9 cellular contexts compared by ENCODE assay signal in the genomic region with DNA sequence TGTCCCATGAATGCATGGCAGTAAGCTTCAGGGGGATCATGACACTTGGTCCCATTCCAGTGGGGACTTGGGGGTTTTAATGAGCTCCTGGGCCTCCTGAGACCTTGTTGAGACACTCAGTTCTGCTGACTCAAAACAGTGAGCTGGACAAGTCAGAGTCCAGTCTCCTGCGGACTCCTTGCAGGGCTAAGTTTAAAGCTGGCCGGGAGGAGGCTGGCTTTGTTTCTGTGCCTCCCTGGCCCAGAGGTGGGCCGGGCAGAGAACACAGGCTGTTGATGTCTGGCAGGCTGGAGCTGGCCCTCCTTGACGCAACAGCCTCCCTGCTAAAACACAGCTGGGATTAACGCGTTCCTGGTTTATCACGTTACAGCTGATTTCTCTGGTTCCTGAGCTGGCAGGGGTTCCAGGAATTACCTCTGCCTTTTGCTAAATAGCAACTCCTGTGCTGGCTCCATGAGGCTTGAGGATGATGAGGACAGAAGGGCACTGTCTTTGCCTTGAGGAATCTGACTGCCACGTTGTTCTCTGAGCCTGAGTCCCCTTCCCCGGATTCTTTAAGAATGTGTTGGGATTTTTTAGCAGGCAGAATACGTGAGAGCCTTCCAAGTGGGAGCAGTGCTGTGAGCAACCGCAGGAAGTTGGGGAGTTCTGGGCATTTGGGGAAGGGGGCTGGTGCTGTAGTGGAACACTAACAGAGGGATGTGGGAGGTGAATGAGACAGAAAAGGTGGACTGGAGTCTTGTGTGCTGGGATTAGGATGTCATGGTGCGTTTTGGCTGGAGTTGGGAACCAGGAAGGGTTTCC. TPM values are rescaled to one million over a fixed set of nuclear protein-coding genes. Genes with fewer than 3 reads are reported as not detected.
A peak's percentile ranks its signal among the peaks of the same experiment; 100 is the strongest.
DNase-seq lines count a peak whose midpoint lies in the region; ATAC-seq and TF ChIP-seq lines count a peak whose summit lies in the region.
"Had no signal": no experiment of that assay in that cellular context is flagged by ENCODE, and none has a peak within 500 bp of the region (broad histone marks: within the 10 kb centered on the region; RNA-seq: fewer than 3 reads in every experiment).

No MANE protein-coding gene starts in this region.

- H3K9me3 Mint-ChIP-seq in activated T-helper 2 cell treated with anti-CD3 and anti-CD28 coated beads, Interferon-gamma antibody, Interleukin-2, Interleukin-4, amounts not matched to agents 10 μg/mL and 5 μg/mL and 100 μg/mL, durations not matched to agents 14 hours and 24 hours and 36 hours, result no peaks in the 10 kb centered on the region
- H3K9me3 Mint-ChIP-seq in CD8-positive, alpha-beta T cell, result no peaks in the 10 kb centered on the region
- H3K9me3 Mint-ChIP-seq in effector memory CD8-positive, alpha-beta T cell, result no peaks in the 10 kb centered on the region

- H3K4me3 Mint-ChIP-seq in activated T-helper 2 cell treated with anti-CD3 and anti-CD28 coated beads, Interferon-gamma antibody, Interleukin-2, Interleukin-4, amounts not matched to agents 10 μg/mL and 5 μg/mL and 100 μg/mL, durations not matched to agents 14 hours and 24 hours and 36 hours (ENCODE audit: low read depth), result peak overlapping the region; percentile 69
- H3K4me3 Mint-ChIP-seq in CD8-positive, alpha-beta T cell, result no peak overlapping the region
- peak overlapping the region in 1 of 2 donors; percentile 61 for H3K4me3 Mint-ChIP-seq in effector memory CD8-positive, alpha-beta T cell

- WGBS in right cardiac atrium, result 67% methylated on average over 12 of the region's 12 CpGs

- intact Hi-C loops in activated T-helper 2 cell treated with anti-CD3 and anti-CD28 coated beads, Interferon-gamma antibody, Interleukin-2, Interleukin-4, amounts not matched to agents 10 μg/mL and 5 μg/mL and 100 μg/mL, durations not matched to agents 14 hours and 24 hours and 36 hours (cut with micrococcal nuclease), result loop anchor here (2.0 kb wide), 1 partner anchor 23 kb away; no protein-coding TSS in a partner anchor
- intact Hi-C loops in right cardiac atrium (cut with DNase I), result no loop called here
- intact Hi-C loops in gastrocnemius medialis (cut with DNase I; ENCODE audit: low total_unique reads), result no loop called here
- intact Hi-C loops in tibial artery (cut with DNase I; ENCODE audit: low total_unique reads), result no loop called here
- intact Hi-C loops in CD8-positive, alpha-beta T cell (cut with DNase I, micrococcal nuclease), result no loop called here

- peaks cover 12% of the 10 kb centered on the region for H3K4me1 Mint-ChIP-seq in activated T-helper 2 cell treated with anti-CD3 and anti-CD28 coated beads, Interferon-gamma antibody, Interleukin-2, Interleukin-4, amounts not matched to agents 10 μg/mL and 5 μg/mL and 100 μg/mL, durations not matched to agents 14 hours and 24 hours and 36 hours (ENCODE audit: low read depth)
- H3K4me1 Mint-ChIP-seq in CD8-positive, alpha-beta T cell (ENCODE audit: low read depth), result peaks cover 10% of the 10 kb centered on the region
- peaks cover 9 to 10% of the 10 kb centered on the region in 2 donors for H3K4me1 Mint-ChIP-seq in effector memory CD8-positive, alpha-beta T cell (ENCODE audit: low read depth in 2 of 2)

- H3K27ac Mint-ChIP-seq in activated T-helper 2 cell treated with anti-CD3 and anti-CD28 coated beads, Interferon-gamma antibody, Interleukin-2, Interleukin-4, amounts not matched to agents 10 μg/mL and 5 μg/mL and 100 μg/mL, durations not matched to agents 14 hours and 24 hours and 36 hours, result no peak overlapping the region
- no peak overlapping the region for H3K27ac Mint-ChIP-seq in CD8-positive, alpha-beta T cell
- H3K27ac Mint-ChIP-seq in effector memory CD8-positive, alpha-beta T cell, result no peak overlapping the region

- H3K27me3 ChIP-seq in HL-60 (ENCODE audit: insufficient read depth, poor library complexity, severe bottlenecking) (no peaks in the 10 kb centered on the region), right cardiac atrium (ENCODE audit: control insufficient read depth, insufficient read depth) (no peaks in the 10 kb centered on the region), gastrocnemius medialis (no peaks in the 10 kb centered on the region), tibial artery (no peaks in the 10 kb centered on the region)
- H3K27me3 ChIP-seq in CD8-positive, alpha-beta T cell (ENCODE audit: insufficient read depth, low read length), result no peaks in the 10 kb centered on the region

- H3K4me1 ChIP-seq in right cardiac atrium (ENCODE audit: control insufficient read depth, insufficient read depth, low read length) (peaks cover 4% of the 10 kb centered on the region), gastrocnemius medialis (peaks cover 27 to 40% of the 10 kb centered on the region in 2 donors), tibial artery (peaks cover 0 to 10% (median 3%) of the 10 kb centered on the region in 4 donors)
- no peaks in the 10 kb centered on the region for H3K4me1 ChIP-seq in CD8-positive, alpha-beta T cell (ENCODE audit: insufficient read depth, low read length)

- peaks cover 3% of the 10 kb centered on the region for H3K36me3 Mint-ChIP-seq in activated T-helper 2 cell treated with anti-CD3 and anti-CD28 coated beads, Interferon-gamma antibody, Interleukin-2, Interleukin-4, amounts not matched to agents 10 μg/mL and 5 μg/mL and 100 μg/mL, durations not matched to agents 14 hours and 24 hours and 36 hours (ENCODE audit: low read depth)
- peaks cover 4% of the 10 kb centered on the region for H3K36me3 Mint-ChIP-seq in CD8-positive, alpha-beta T cell
- peaks cover 2% of the 10 kb centered on the region for H3K36me3 Mint-ChIP-seq in effector memory CD8-positive, alpha-beta T cell (ENCODE audit: insufficient read depth)

- POLR2A ChIA-PET in CD8-positive, alpha-beta T cell (lab: Charles Lee), result interaction anchor here (1.4 kb wide), 1 partner anchor 23 kb away, joined by 4 read pairs; no protein-coding TSS in a partner anchor

- DNase-seq in HL-60 (ENCODE audit: low read depth in 1 of 2, low spot score in 1 of 2), result no peak
- no peak for DNase-seq in activated T-helper 2 cell treated with anti-CD3 and anti-CD28 coated beads, Interferon-gamma antibody, Interleukin-2, Interleukin-4, amounts not matched to agents 10 μg/mL and 5 μg/mL and 100 μg/mL, durations not matched to agents 14 hours and 24 hours and 36 hours (ENCODE audit: low spot score)
- peak in 1 of 3 donors; percentile 41 for DNase-seq in right cardiac atrium
- peak; percentile 70 to 79 for DNase-seq in gastrocnemius medialis
- no peak for DNase-seq in tibial artery
- no peak for DNase-seq in CD8-positive, alpha-beta T cell
- no peak for DNase-seq in effector memory CD8-positive, alpha-beta T cell
- DNase-seq: NCI-H2081 treated with DMSO at 0.1 percent for 48 hours had no signal

- ATAC-seq in right cardiac atrium (no peak), gastrocnemius medialis (peak; percentile 42 to 54), HG03039 (IDR thresholded peaks at IDR 0.05; ENCODE audit: unreplicated experiment) (no peak)
- no peak for ATAC-seq in CD8-positive, alpha-beta T cell
- no peak for ATAC-seq in effector memory CD8-positive, alpha-beta T cell (replicated peaks)

- TF ChIP-seq CTCF in HL-60 (IDR thresholded peaks at IDR 0.05; ENCODE audit: insufficient read depth, low read length) (no peak), gastrocnemius medialis (IDR thresholded peaks at IDR 0.05 in 4 of 5, conservative IDR thresholded peaks at IDR 0.05 in 1 of 5) (no peak), tibial artery (IDR thresholded peaks at IDR 0.05) (no peak)
- no peak for TF ChIP-seq CTCF in CD8-positive, alpha-beta T cell (IDR thresholded peaks at IDR 0.05)

- H3K36me3 ChIP-seq in gastrocnemius medialis (no peaks in the 10 kb centered on the region), tibial artery (no peaks in the 10 kb centered on the region)
- no peaks in the 10 kb centered on the region for H3K36me3 ChIP-seq in CD8-positive, alpha-beta T cell (ENCODE audit: insufficient read depth, low read length)

- in situ Hi-C loops in gastrocnemius medialis (cut with MboI; ENCODE audit: low sequenced_read_pairs in 4 of 4), result no loop called here

- peak; percentile 67 to 86 for TF ChIP-seq POLR2A in gastrocnemius medialis (IDR thresholded peaks at IDR 0.05)

- H3K4me3 ChIP-seq in HL-60 (replicated peaks; ENCODE audit: insufficient read depth, low read length), result no peak overlapping the region
- no peak overlapping the region for H3K4me3 ChIP-seq in right cardiac atrium (ENCODE audit: low read length)
- peak overlapping the region in 2 of 4 donors; percentile 72 to 75 for H3K4me3 ChIP-seq in gastrocnemius medialis
- no peak overlapping the region for H3K4me3 ChIP-seq in tibial artery
- H3K4me3 ChIP-seq in CD8-positive, alpha-beta T cell (ENCODE audit: low read depth, low read length), result no peak overlapping the region

- H3K27me3 Mint-ChIP-seq in activated T-helper 2 cell treated with anti-CD3 and anti-CD28 coated beads, Interferon-gamma antibody, Interleukin-2, Interleukin-4, amounts not matched to agents 10 μg/mL and 5 μg/mL and 100 μg/mL, durations not matched to agents 14 hours and 24 hours and 36 hours (ENCODE audit: low read depth), result peaks cover 9% of the 10 kb centered on the region
- H3K27me3 Mint-ChIP-seq in CD8-positive, alpha-beta T cell (ENCODE audit: low read depth), result peaks cover 20% of the 10 kb centered on the region
- peaks cover 16 to 19% of the 10 kb centered on the region in 2 donors for H3K27me3 Mint-ChIP-seq in effector memory CD8-positive, alpha-beta T cell

- CTCF ChIA-PET in CD8-positive, alpha-beta T cell (lab: Charles Lee), result interaction anchor here (1.1 to 2.1 kb wide), 3 partner anchors 14 to 213 kb away, joined by 3 to 4 read pairs (median 3); no protein-coding TSS in a partner anchor

- H3K9me3 ChIP-seq in right cardiac atrium (ENCODE audit: control insufficient read depth, low read length) (no peaks in the 10 kb centered on the region), gastrocnemius medialis (no peaks in the 10 kb centered on the region), tibial artery (no peaks in the 10 kb centered on the region)
- no peaks in the 10 kb centered on the region for H3K9me3 ChIP-seq in CD8-positive, alpha-beta T cell (ENCODE audit: low read length)

- H3K27ac ChIP-seq in HL-60 (replicated peaks) (peak overlapping the region; percentile 32), right cardiac atrium (ENCODE audit: low read length) (peak overlapping the region; percentile 21), gastrocnemius medialis (peak overlapping the region; percentile 82 to 92 (median 86)), tibial artery (no peak overlapping the region)
- no peak overlapping the region for H3K27ac ChIP-seq in CD8-positive, alpha-beta T cell (ENCODE audit: low read depth, low read length)

RNA-seq across cellular contexts. Expression of a gene that starts 2.0 kb away (rescaled TPM):
- 12.9 and 13.5 TPM in 2 replicates for total RNA-seq in activated T-helper 2 cell treated with anti-CD3 and anti-CD28 coated beads, Interferon-gamma antibody, Interleukin-2, Interleukin-4, amounts not matched to agents 10 μg/mL and 5 μg/mL and 100 μg/mL, durations not matched to agents 14 hours and 24 hours and 36 hours
- 1 to 10 TPM; 4.0 to 5.8 (median 4.6) TPM for total RNA-seq in right cardiac atrium
- 6.8 TPM for polyA plus RNA-seq in right cardiac atrium
- 100 to 1,000 TPM in 1 of 4 donors, 10 to 100 TPM in 3; 13.5 to 112 (median 55.7) TPM for total RNA-seq in gastrocnemius medialis
- total RNA-seq in CD8-positive, alpha-beta T cell, result under 1 TPM in 1 of 2 experiments, not detected in 1; 0.08 TPM

RNA-seq across cellular contexts. Expression of a gene that starts 55.2 kb away (rescaled TPM):
- total RNA-seq in activated T-helper 2 cell treated with anti-CD3 and anti-CD28 coated beads, Interferon-gamma antibody, Interleukin-2, Interleukin-4, amounts not matched to agents 10 μg/mL and 5 μg/mL and 100 μg/mL, durations not matched to agents 14 hours and 24 hours and 36 hours, result 20.1 and 24.0 TPM in 2 replicates
- total RNA-seq in right cardiac atrium (10 to 100 TPM; 12.0 to 16.7 (median 14.7) TPM), gastrocnemius medialis (10 to 100 TPM; 13.5 to 22.4 (median 20.3) TPM)
- polyA plus RNA-seq in right cardiac atrium, result 7.5 TPM
- 10 to 100 TPM; 13.9 to 14.0 TPM for total RNA-seq in CD8-positive, alpha-beta T cell

Comparison
In these comparisons a context has a peak if more than half of its experiments do, and no peak if none do; other contexts are left out.
1. DNase-seq: peak in gastrocnemius medialis (2 of 2); none in HL-60 (0 of 2), activated T-helper 2 cell treated with anti-CD3 and anti-CD28 coated beads, Interferon-gamma antibody, Interleukin-2, Interleukin-4, amounts not matched to agents 10 μg/mL and 5 μg/mL and 100 μg/mL, durations not matched to agents 14 hours and 24 hours and 36 hours (single experiment), tibial artery (0 of 2), CD8-positive, alpha-beta T cell (0 of 7) and effector memory CD8-positive, alpha-beta T cell (0 of 3).
2. H3K27ac ChIP-seq: peak in HL-60 (single experiment), right cardiac atrium (single experiment) and gastrocnemius medialis (4 of 4); none in tibial artery (0 of 2) and CD8-positive, alpha-beta T cell (single experiment).
3. ATAC-seq: peak in gastrocnemius medialis (2 of 2); none in right cardiac atrium (0 of 2), HG03039 (single experiment), CD8-positive, alpha-beta T cell (single experiment) and effector memory CD8-positive, alpha-beta T cell (single experiment).
4. RNA of a gene that starts 2.0 kb away (total RNA-seq): 13.5 to 112 TPM in gastrocnemius medialis, 12.9 to 13.5 TPM in activated T-helper 2 cell treated with anti-CD3 and anti-CD28 coated beads, Interferon-gamma antibody, Interleukin-2, Interleukin-4, amounts not matched to agents 10 μg/mL and 5 μg/mL and 100 μg/mL, durations not matched to agents 14 hours and 24 hours and 36 hours and 4.0 to 5.8 TPM in right cardiac atrium; 0.08 TPM in CD8-positive, alpha-beta T cell; every median in the first group is over 4 times any median in the second.